26 cellular contexts compared by ENCODE assay signal in genomic region chr11:10134975-10135481, GRCh38.
"Had no signal": no experiment of that assay in that cellular context is flagged by ENCODE, and none has a peak within 500 bp of the region (broad histone marks: within the 10 kb centered on the region; RNA-seq: fewer than 3 reads in every experiment).

No MANE protein-coding gene starts in this region.

- H3K27me3 ChIP-seq: colonic mucosa, esophagus muscularis mucosa, foreskin keratinocyte, gastroesophageal sphincter, heart left ventricle, hepatocyte, left lung had no signal

- ATAC-seq: effector memory CD8-positive, alpha-beta T cell; foreskin keratinocyte; gastroesophageal sphincter; heart left ventricle; left colon; left lung; left ventricle myocardium superior; lower lobe of right lung; naive thymus-derived CD4-positive, alpha-beta T cell had no signal

- H3K4me3 ChIP-seq: colonic mucosa, esophagus muscularis mucosa, gastroesophageal sphincter, heart left ventricle, hepatocyte, left lung, lower lobe of right lung had no signal

- H3K4me1 ChIP-seq: colonic mucosa, left lung had no signal

- H2AFZ ChIP-seq: hepatocyte had no signal

- H3K4me1 Mint-ChIP-seq: endodermal cell; immature natural killer cell; naive thymus-derived CD4-positive, alpha-beta T cell had no signal

- H3K27ac ChIP-seq: colonic mucosa, esophagus muscularis mucosa, foreskin keratinocyte, gastroesophageal sphincter, heart left ventricle, hepatocyte, left lung, lower lobe of right lung had no signal

- H3K4me2 ChIP-seq: hepatocyte had no signal

- H3K9me3 Mint-ChIP-seq: immature natural killer cell had no signal

- H3K36me3 ChIP-seq: colonic mucosa, esophagus muscularis mucosa, gastroesophageal sphincter, heart left ventricle, left lung, lower lobe of right lung had no signal

- FAIRE-seq: endometrium, endothelial cell of umbilical vein, frontal cortex, kidney had no signal

- DNase-seq: colonic mucosa; cortex of kidney; effector CD8-positive, alpha-beta T cell; effector memory CD8-positive, alpha-beta T cell; endodermal cell; foreskin keratinocyte; heart left ventricle; hypothalamus; immature natural killer cell; islet precursor cell; kidney; kidney glomerular epithelial cell; left colon; left ventricle myocardium superior; lower lobe of right lung; mesendoderm; midbrain; naive thymus-derived CD4-positive, alpha-beta T cell had no signal

- H3K4me3 Mint-ChIP-seq: dendritic cell treated with granulocyte-macrophage colony-stimulating factor and Interleukin-4, amounts not matched to agents 40 ng/mL and 50 ng/mL, for 4 days; effector memory CD8-positive, alpha-beta T cell; endodermal cell; immature natural killer cell; naive thymus-derived CD4-positive, alpha-beta T cell had no signal

- H3K27me3 Mint-ChIP-seq: dendritic cell treated with granulocyte-macrophage colony-stimulating factor and Interleukin-4, amounts not matched to agents 40 ng/mL and 50 ng/mL, for 4 days; effector memory CD8-positive, alpha-beta T cell; naive thymus-derived CD4-positive, alpha-beta T cell had no signal

- H3K27ac Mint-ChIP-seq: dendritic cell treated with granulocyte-macrophage colony-stimulating factor and Interleukin-4, amounts not matched to agents 40 ng/mL and 50 ng/mL, for 4 days; effector memory CD8-positive, alpha-beta T cell; endodermal cell; immature natural killer cell had no signal

- H3K9me3 ChIP-seq: colonic mucosa, esophagus muscularis mucosa, gastroesophageal sphincter, heart left ventricle, left lung, lower lobe of right lung had no signal
